8 cellular contexts compared by ENCODE assay signal in the genomic region with DNA sequence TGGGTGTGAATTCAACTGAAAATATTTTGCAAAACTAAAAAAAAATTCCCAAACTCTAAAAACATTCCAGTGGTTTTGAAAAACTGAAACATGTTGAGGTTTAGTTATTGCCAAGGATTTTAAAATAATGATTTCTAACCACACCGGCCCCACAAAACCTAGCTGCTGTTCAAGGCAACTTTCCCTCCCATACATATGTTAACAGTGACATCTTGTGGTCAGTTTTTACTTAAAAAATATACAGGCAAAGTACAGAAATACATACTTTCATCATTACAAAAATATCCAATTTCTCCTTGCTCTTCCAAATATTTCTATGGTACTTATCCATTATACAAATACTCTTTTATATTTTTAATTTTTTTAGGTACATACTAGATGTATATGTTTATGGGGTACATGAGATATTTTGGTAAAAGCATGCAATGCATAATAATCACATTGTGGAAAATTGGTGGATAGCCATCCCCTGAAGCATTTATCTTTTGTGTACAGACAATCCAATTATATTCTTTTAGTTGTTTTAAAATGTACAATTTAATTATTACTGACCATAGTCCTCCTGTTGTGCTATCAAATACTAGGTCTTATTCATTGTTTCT. TPM values are rescaled to one million over a fixed set of nuclear protein-coding genes. Genes with fewer than 3 reads are reported as not detected.
DNase-seq lines count a peak whose midpoint lies in the region; ATAC-seq and TF ChIP-seq lines count a peak whose summit lies in the region.

No MANE protein-coding gene starts in this region.

- no peaks in the 10 kb centered on the region for H3K4me1 Mint-ChIP-seq in progenitor cell of endocrine pancreas (ENCODE audit: low read depth)
- no peaks in the 10 kb centered on the region for H3K4me1 Mint-ChIP-seq in activated T-cell treated with anti-CD3 and anti-CD28 coated beads, Interleukin-2, amount 50 U/mL, for 72 hours (ENCODE audit: low read depth)

- no peaks in the 10 kb centered on the region for H3K9me3 Mint-ChIP-seq in progenitor cell of endocrine pancreas (ENCODE audit: low read depth)
- H3K9me3 Mint-ChIP-seq in activated T-cell treated with anti-CD3 and anti-CD28 coated beads, Interleukin-2, amount 50 U/mL, for 72 hours = no peaks in the 10 kb centered on the region

- no peaks in the 10 kb centered on the region for H3K27me3 Mint-ChIP-seq in progenitor cell of endocrine pancreas
- H3K27me3 Mint-ChIP-seq in activated T-cell treated with anti-CD3 and anti-CD28 coated beads, Interleukin-2, amount 50 U/mL, for 72 hours (ENCODE audit: low read depth) = peaks cover 13% of the 10 kb centered on the region

- H3K27ac ChIP-seq in Peyer's patch (no peak overlapping the region), esophagus muscularis mucosa (replicated peaks in 1 of 4) (no peak overlapping the region)

- intact Hi-C loops in esophagus muscularis mucosa (cut with DNase I) = loop anchor here (5.0 to 10.0 kb wide), 2 partner anchors 237 to 1140 kb away; no protein-coding TSS in a partner anchor

- CTCF ChIA-PET in BJ (lab: Yijun Ruan, JAX) = interaction anchor here (0.7 to 1.4 kb wide), 5 partner anchors 8 to 1148 kb away, joined by 3 to 7 read pairs (median 3); no protein-coding TSS in a partner anchor

- no peak overlapping the region for H3K27ac Mint-ChIP-seq in progenitor cell of endocrine pancreas
- no peak overlapping the region for H3K27ac Mint-ChIP-seq in activated T-cell treated with anti-CD3 and anti-CD28 coated beads, Interleukin-2, amount 50 U/mL, for 72 hours

- TF ChIP-seq POLR2A in Peyer's patch (IDR thresholded peaks at IDR 0.05) (no peak), esophagus muscularis mucosa (IDR thresholded peaks at IDR 0.05; ENCODE audit: low read depth) (no peak)

- TF ChIP-seq CTCF in BJ (IDR thresholded peaks at IDR 0.05; ENCODE audit: insufficient read depth, low read depth, low read length) (peak; percentile 43; the same call in 1 of the 2 replicates), Peyer's patch (IDR thresholded peaks at IDR 0.05) (peak in 5 of 6 experiments; percentile 13 to 50 (median 44)), esophagus muscularis mucosa (IDR thresholded peaks at IDR 0.05) (peak; percentile 46 to 53 (median 52)), progenitor cell of endocrine pancreas (IDR thresholded peaks at IDR 0.05; ENCODE audit: unreplicated experiment) (peak; percentile 85)

- H3K4me3 Mint-ChIP-seq in progenitor cell of endocrine pancreas (ENCODE audit: low read depth) = no peak overlapping the region
- no peak overlapping the region for H3K4me3 Mint-ChIP-seq in activated T-cell treated with anti-CD3 and anti-CD28 coated beads, Interleukin-2, amount 50 U/mL, for 72 hours

- POLR2A ChIA-PET in BJ (lab: Charles Lee) = interaction anchor here (0.6 kb wide), 1 partner anchor 258 kb away, joined by 5 read pairs; no protein-coding TSS in a partner anchor

- no peaks in the 10 kb centered on the region for H3K27me3 ChIP-seq in BJ (ENCODE audit: control insufficient read depth, insufficient read depth, low read length)
- H3K27me3 ChIP-seq in Peyer's patch = no peaks in the 10 kb centered on the region
- no peaks in the 10 kb centered on the region for H3K27me3 ChIP-seq in esophagus muscularis mucosa

- no peaks in the 10 kb centered on the region for H3K36me3 ChIP-seq in BJ (ENCODE audit: control insufficient read depth, insufficient read depth, low read length)
- H3K36me3 ChIP-seq in Peyer's patch = no peaks in the 10 kb centered on the region
- no peaks in the 10 kb centered on the region for H3K36me3 ChIP-seq in esophagus muscularis mucosa

- no peaks in the 10 kb centered on the region for H3K9me3 ChIP-seq in Peyer's patch
- no peaks in the 10 kb centered on the region for H3K9me3 ChIP-seq in esophagus muscularis mucosa

- no peak overlapping the region for H3K4me3 ChIP-seq in BJ (ENCODE audit: low read depth, low read length)
- H3K4me3 ChIP-seq in Peyer's patch = no peak overlapping the region
- no peak overlapping the region for H3K4me3 ChIP-seq in esophagus muscularis mucosa

- H3K4me1 ChIP-seq in Peyer's patch (no peaks in the 10 kb centered on the region), esophagus muscularis mucosa (no peaks in the 10 kb centered on the region)

- TF ChIP-seq EP300 in esophagus muscularis mucosa (IDR thresholded peaks at IDR 0.05) = no peak

- WGBS in esophagus muscularis mucosa = 9% methylated on average over 1 of the region's 1 CpG

- no peaks in the 10 kb centered on the region for H3K36me3 Mint-ChIP-seq in progenitor cell of endocrine pancreas (ENCODE audit: insufficient read depth)
- H3K36me3 Mint-ChIP-seq in activated T-cell treated with anti-CD3 and anti-CD28 coated beads, Interleukin-2, amount 50 U/mL, for 72 hours (ENCODE audit: insufficient read depth in 2 of 2) = no peaks in the 10 kb centered on the region

- DNase-seq in BJ (ENCODE audit: low read depth) (no peak), HuH-7.5 (ENCODE audit: low spot score) (peak; percentile 9), Peyer's patch (no peak), esophagus muscularis mucosa (ENCODE audit: extremely low spot score) (no peak), progenitor cell of endocrine pancreas (ENCODE audit: low spot score, unreplicated experiment) (no peak)
- DNase-seq in activated T-cell treated with anti-CD3 and anti-CD28 coated beads, Interleukin-2, amount 50 U/mL, for 72 hours = no peak

- ATAC-seq in GM18870 (IDR thresholded peaks at IDR 0.05; ENCODE audit: unreplicated experiment) = peak; percentile 72
- ATAC-seq in HG02759 (IDR thresholded peaks at IDR 0.05; ENCODE audit: unreplicated experiment) = no peak
- no peak for ATAC-seq in activated T-cell treated with anti-CD3 and anti-CD28 coated beads, Interleukin-2, amount 50 U/mL, for 72 hours (replicated peaks in 1 of 2)

RNA-seq across cellular contexts. Expression of gene MRPS30, which starts 34.4 kb away (rescaled TPM):
- 13.2 and 24.2 TPM in 2 replicates for polyA plus RNA-seq in BJ (2011; rRNA removed)
- polyA minus RNA-seq in BJ (2011; rRNA and poly(A)+ RNA removed) = 20.4 and 24.6 TPM in 2 replicates
- total RNA-seq in Peyer's patch = 10 to 100 TPM; 61.1 to 75.5 (median 67.2) TPM
- 10 to 100 TPM; 47.8 to 56.3 (median 53.1) TPM for total RNA-seq in esophagus muscularis mucosa
- 50.3 and 52.9 TPM in 2 replicates for total RNA-seq in progenitor cell of endocrine pancreas
- total RNA-seq in activated T-cell treated with anti-CD3 and anti-CD28 coated beads, Interleukin-2, amount 50 U/mL, for 72 hours = 10 to 100 TPM; 44.7 to 49.9 TPM
